In genomic region chr17:45893725-45894021, GRCh38 we compare ENCODE assay signal across 8 cellular contexts. TPM values are rescaled to one million over a fixed set of nuclear protein-coding genes. Genes with fewer than 3 reads are reported as not detected.
DNase-seq lines count a peak whose midpoint lies in the region; ATAC-seq and TF ChIP-seq lines count a peak whose summit lies in the region.

No MANE protein-coding gene starts in this region.

- no peaks in the 10 kb centered on the region for H3K9me2 ChIP-seq in HCT116 (ENCODE audit: insufficient read depth)

- no peak for ATAC-seq in HCT116
- no peak for ATAC-seq in HG02798 (IDR thresholded peaks at IDR 0.05; ENCODE audit: poor library complexity, unreplicated experiment)
- ATAC-seq in GM19023 (IDR thresholded peaks at IDR 0.05; ENCODE audit: unreplicated experiment), result no peak
- ATAC-seq in GM18870 (IDR thresholded peaks at IDR 0.05; ENCODE audit: unreplicated experiment), result no peak

- intact Hi-C loops in HCT116 (cut with micrococcal nuclease), result no loop called here

- H3K36me3 ChIP-seq in HCT116 (ENCODE audit: control insufficient read depth in 1 of 2, insufficient read depth in 2 of 2, low read length in 2 of 2) (no peaks in the 10 kb centered on the region), muscle layer of colon (ENCODE audit: insufficient read depth, low read length) (no peaks in the 10 kb centered on the region)

- no peak for TF ChIP-seq POLR2A in HCT116 (IDR thresholded peaks at IDR 0.05; ENCODE audit: borderline replicate concordance, extremely low read depth, insufficient read depth, insufficient read length)

- POLR2A ChIA-PET in HCT116 (lab: Charles Lee), result interaction anchor here (0.6 kb wide), 1 partner anchor 52 kb away, joined by 3 read pairs; no protein-coding TSS in a partner anchor

- TF ChIP-seq RAD21 in HCT116 (IDR thresholded peaks at IDR 0.05; ENCODE audit: low read depth), result no peak

- 0 out of 2 replicates have a peak, but pooled peaks cover 4% of the 10 kb centered on the region for H3K79me2 ChIP-seq in HCT116 (ENCODE audit: insufficient read depth, low read length)

- peak overlapping the region; percentile 98 for H3K4me2 ChIP-seq in HCT116 (ENCODE audit: low read length)

- TF ChIP-seq CTCF in 22Rv1 (IDR thresholded peaks at IDR 0.05) (no peak), HCT116 (IDR thresholded peaks at IDR 0.05 in 2 of 3, conservative IDR thresholded peaks at IDR 0.05 in 1 of 3; ENCODE audit: borderline replicate concordance in 1 of 3, insufficient read depth in 1 of 3, low read depth in 2 of 3, low read length in 2 of 3) (no peak), cardiac fibroblast (IDR thresholded peaks at IDR 0.05; ENCODE audit: low read depth, low read length) (no peak)

- H3K4me1 ChIP-seq in HCT116 (ENCODE audit: control insufficient read depth in 1 of 2, insufficient read depth in 2 of 2, low read length in 2 of 2), result peaks cover 3 to 20% of the 10 kb centered on the region in 2 experiments; a peak in 2 of 4 replicates
- peaks cover 4% of the 10 kb centered on the region for H3K4me1 ChIP-seq in muscle layer of colon (ENCODE audit: insufficient read depth, low read length)

- CTCF ChIA-PET in HCT116 (lab: Charles Lee), result interaction anchor here (0.9 to 2.5 kb wide), 5 partner anchors 14 to 253 kb away, joined by 3 to 11 read pairs (median 5); no protein-coding TSS in a partner anchor

- peak overlapping the region; percentile 61 for H3K9ac ChIP-seq in HCT116 (ENCODE audit: low read length)
- H3K9ac ChIP-seq in muscle layer of colon (ENCODE audit: low read length), result no peak overlapping the region

- H3K27me3 ChIP-seq in HCT116 (ENCODE audit: insufficient read depth, low read length) (no peaks in the 10 kb centered on the region), muscle layer of colon (ENCODE audit: control insufficient read depth in 1 of 2, insufficient read depth in 2 of 2, low read length in 2 of 2) (peaks cover 0 to 38% of the 10 kb centered on the region in 2 donors)

- peak overlapping the region; percentile 46; the same call in 1 of the 2 replicates for H3K27ac ChIP-seq in 22Rv1
- peak overlapping the region; percentile 23; the same call in 1 of the 2 replicates for H3K27ac ChIP-seq in HCT116 (ENCODE audit: low read depth, low read length)
- H3K27ac ChIP-seq in muscle layer of colon (ENCODE audit: low read depth, low read length), result peak overlapping the region; percentile 16

- no peaks in the 10 kb centered on the region for H3K9me3 ChIP-seq in HCT116 (ENCODE audit: control insufficient read depth in 1 of 2, insufficient read depth in 1 of 2, low read depth in 1 of 2, low read length in 2 of 2)
- H3K9me3 ChIP-seq in muscle layer of colon (ENCODE audit: low read length), result no peaks in the 10 kb centered on the region

- TSS peak; percentile 97 for BruUV-seq in HCT116 (replicated peaks; lab: Mats Ljungman, UMichigan)

- RAD21 ChIA-PET in HCT116 (lab: Charles Lee; ENCODE audit: low non-redundant PET in 1 of 2, low total read pairs in 2 of 2, uncharacterized antibody in 2 of 2, unreplicated experiment in 2 of 2), result no interaction called here

- H4K20me1 ChIP-seq in HCT116 (ENCODE audit: insufficient read depth), result no peaks in the 10 kb centered on the region

- H3K4me3 ChIP-seq in HCT116 (replicated peaks in 1 of 2; ENCODE audit: low read depth in 1 of 2, low read length in 2 of 2) (peak overlapping the region; percentile 42 to 93), cardiac fibroblast (replicated peaks in 1 of 2; ENCODE audit: low read depth in 2 of 2, low read length in 2 of 2) (peak overlapping the region; percentile 47 to 56), muscle layer of colon (ENCODE audit: low read depth in 1 of 2, low read length in 2 of 2) (peak overlapping the region in 1 of 2 donors; percentile 72)

- peak overlapping the region; percentile 75 for H2AFZ ChIP-seq in HCT116 (ENCODE audit: low read depth, low read length, poor library complexity, severe bottlenecking)

- DNase-seq in HCT116 (ENCODE audit: low read depth, low spot score) (no peak), cardiac fibroblast (ENCODE audit: low read depth in 2 of 2) (no peak), nucleus accumbens (lab: John Stamatoyannopoulos, UW) (no peak)

TF ChIP-seq in HCT116, 20 proteins besides CTCF, POLR2A, EP300 and RAD21:
- TF ChIP-seq SP1 (IDR thresholded peaks at IDR 0.05; ENCODE audit: low read depth) (no peak), SRF (IDR thresholded peaks at IDR 0.05; ENCODE audit: low read depth) (no peak), TCF7L2 (IDR thresholded peaks at IDR 0.05; ENCODE audit: borderline replicate concordance, extremely low read depth, insufficient read depth, insufficient read length) (no peak), ZNF274 (IDR thresholded peaks at IDR 0.05; ENCODE audit: low read depth, low read length) (no peak), REST (IDR thresholded peaks at IDR 0.05; ENCODE audit: low read depth) (no peak), EZH2phosphoT487 (IDR thresholded peaks at IDR 0.05; ENCODE audit: borderline replicate concordance) (no peak), FOSL1 (IDR thresholded peaks at IDR 0.05; ENCODE audit: low read depth) (no peak), SIN3A (IDR thresholded peaks at IDR 0.05; ENCODE audit: low read depth) (no peak; the same call in 1 of the 2 replicates), EZH2 (IDR thresholded peaks at IDR 0.05) (no peak)
- TF ChIP-seq, protein P1, sequence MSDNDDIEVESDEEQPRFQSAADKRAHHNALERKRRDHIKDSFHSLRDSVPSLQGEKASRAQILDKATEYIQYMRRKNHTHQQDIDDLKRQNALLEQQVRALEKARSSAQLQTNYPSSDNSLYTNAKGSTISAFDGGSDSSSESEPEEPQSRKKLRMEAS (IDR thresholded peaks at IDR 0.05), result no peak

RNA-seq across cellular contexts. Expression of gene MAPT, which starts 0.7 kb away (rescaled TPM):
- 37.5 TPM for total RNA-seq in HCT116 (2021; ENCODE audit: unreplicated experiment)
- polyA plus RNA-seq in HCT116 (2012), result 29.7 and 31.5 TPM in 2 replicates

RNA-seq across cellular contexts. Expression of gene SPPL2C, which starts 49.0 kb away (rescaled TPM):
- total RNA-seq in HCT116 (2021; ENCODE audit: unreplicated experiment), result not detected
- not detected in 2 replicates for polyA plus RNA-seq in HCT116 (2012)
